ENCODE assay signal across 8 cellular contexts in genomic region chr12:77010637-77011548, GRCh38. TPM values are rescaled to one million over a fixed set of nuclear protein-coding genes. Genes with fewer than 3 reads are reported as not detected.
DNase-seq lines count a peak whose midpoint lies in the region; ATAC-seq and TF ChIP-seq lines count a peak whose summit lies in the region.

No MANE protein-coding gene starts in this region.

- H3K27ac ChIP-seq in WERI-Rb-1 (no peak overlapping the region), mammary epithelial cell (ENCODE audit: insufficient read depth, low read depth, low read length) (no peak overlapping the region)

- H3K27me3 ChIP-seq in WERI-Rb-1 (ENCODE audit: insufficient read depth, low read depth, severe bottlenecking) = no peaks in the 10 kb centered on the region
- no peaks in the 10 kb centered on the region for H3K27me3 ChIP-seq in mammary epithelial cell (ENCODE audit: insufficient read depth, low read length)

- DNase-seq in AML-193 (lab: John Stamatoyannopoulos, UW) (peak; percentile 42 to 55), NCI-H2171 (lab: John Stamatoyannopoulos, UW) (peak; percentile 24), WERI-Rb-1 (peak; percentile 82), mammary epithelial cell (peak; percentile 50), islet precursor cell (peak; percentile 90)
- peak; percentile 23 to 41 for DNase-seq in stimulated activated CD4-positive, alpha-beta T cell treated with anti-CD3 and anti-CD28 coated beads, Interleukin-1b, Interleukin-23, amount 100 ng/mL, for 1 hour (ENCODE audit: low read depth in 2 of 2)

- H2AFZ ChIP-seq in mammary epithelial cell (ENCODE audit: low read depth, low read length) = no peak overlapping the region

- 2% methylated on average over 9 of the region's 9 CpGs for WGBS in mammary epithelial cell (ENCODE audit: low coverage, missing lambda C conversion rate)

- peak overlapping the region; percentile 53 for H3K4me2 ChIP-seq in mammary epithelial cell (ENCODE audit: insufficient read depth, low read depth, low read length)

- intact Hi-C loops in mammary epithelial cell (cut with micrococcal nuclease) = loop anchor here (1.0 to 2.0 kb wide), 6 partner anchors 58 to 390 kb away; partner anchors contain the start of gene CSRP2

- H3K36me3 ChIP-seq in WERI-Rb-1 = no peaks in the 10 kb centered on the region
- no peaks in the 10 kb centered on the region for H3K36me3 ChIP-seq in mammary epithelial cell (ENCODE audit: insufficient read depth, low read length)

- H3K79me2 ChIP-seq in mammary epithelial cell (ENCODE audit: insufficient read depth, low read length) = no peaks in the 10 kb centered on the region

- H3K9ac ChIP-seq in mammary epithelial cell (ENCODE audit: insufficient read depth, low read length) = no peak overlapping the region

- dilution Hi-C loops in mammary epithelial cell (cut with HindIII; ENCODE audit: low sequenced_read_pairs) = no loop called here

- H3K9me3 ChIP-seq in WERI-Rb-1 (ENCODE audit: severe bottlenecking) = no peaks in the 10 kb centered on the region
- no peaks in the 10 kb centered on the region for H3K9me3 ChIP-seq in mammary epithelial cell (replicated peaks; ENCODE audit: insufficient read depth, low read length)

- H3K4me3 ChIP-seq in WERI-Rb-1 (ENCODE audit: low read depth, low read length) (no peak overlapping the region), mammary epithelial cell (replicated peaks in 1 of 3; ENCODE audit: insufficient read depth in 1 of 3, low read depth in 2 of 3, low read length in 3 of 3) (no peak overlapping the region)

- TF ChIP-seq CTCF in WERI-Rb-1 (IDR thresholded peaks at IDR 0.05; ENCODE audit: low read depth, low read length) = peak; percentile 79
- TF ChIP-seq CTCF in mammary epithelial cell (conservative IDR thresholded peaks at IDR 0.05 in 1 of 2, IDR thresholded peaks at IDR 0.05 in 1 of 2; ENCODE audit: extremely low read depth in 1 of 2, insufficient read depth in 1 of 2, low read depth in 1 of 2, low read length in 2 of 2) = peak; percentile 99

- H4K20me1 ChIP-seq in mammary epithelial cell (ENCODE audit: insufficient read depth, low read length) = no peaks in the 10 kb centered on the region

- TSS peak; percentile 97 for BruUV-seq in mammary epithelial cell (replicated peaks; lab: Mats Ljungman, UMichigan)

- H3K4me1 ChIP-seq in mammary epithelial cell (ENCODE audit: insufficient read depth, low read length) = no peaks in the 10 kb centered on the region

- CTCF ChIA-PET in mammary epithelial cell (lab: Charles Lee; ENCODE audit: low non-redundant PET) = interaction anchor here (0.5 to 1.1 kb wide), 10 partner anchors 21 to 668 kb away, joined by 3 to 8 read pairs (median 4); no protein-coding TSS in a partner anchor

- ATAC-seq in GM18909 (IDR thresholded peaks at IDR 0.05; ENCODE audit: poor library complexity, unreplicated experiment) (peak; percentile 92), HG03135 (IDR thresholded peaks at IDR 0.05; ENCODE audit: unreplicated experiment) (peak; percentile 95)

- in situ Hi-C loops in mammary epithelial cell (cut with MboI; ENCODE audit: low sequenced_read_pairs in 2 of 2) = no loop called here

RNA-seq across cellular contexts. Expression of gene E2F7, which starts 54.5 kb away (rescaled TPM):
- total RNA-seq in mammary epithelial cell = 10 to 100 TPM in 1 of 2 donors, 1 to 10 TPM in 1; 5.7 to 35.4 TPM
- 11.9 TPM for polyA plus RNA-seq in mammary epithelial cell
- 18.5 TPM for polyA minus RNA-seq in mammary epithelial cell

Comparison
In these comparisons a context has a peak if more than half of its experiments do, and no peak if none do; other contexts are left out.
1. DNase-seq: peak in every context shown above with its lines; median percentile 90 in islet precursor cell; 82 in WERI-Rb-1; 50 in mammary epithelial cell; 48 in AML-193; 32 in stimulated activated CD4-positive, alpha-beta T cell treated with anti-CD3 and anti-CD28 coated beads, Interleukin-1b, Interleukin-23, amount 100 ng/mL, for 1 hour; 24 in NCI-H2171.